Comparison of ENCODE assay signal across 8 cellular contexts in genomic region chr10:119301397-119301796, GRCh38.
DNase-seq lines count a peak whose midpoint lies in the region; FAIRE-seq and TF ChIP-seq lines count a peak whose summit lies in the region.

No MANE protein-coding gene starts in this region.

- DNase-seq in GM18507 (ENCODE audit: extremely low spot score, insufficient read length, low read depth) (no peak), NCI-H1694 (lab: John Stamatoyannopoulos, UW) (no peak), pons (ENCODE audit: low spot score) (no peak), GM19240 (ENCODE audit: insufficient read length, low spot score) (no peak), Caco-2 (no peak)
- DNase-seq in activated CD4-positive, alpha-beta memory T cell treated with anti-CD3 and anti-CD28 coated beads, Interleukin-2, amount 10 ng/mL, durations not matched to agents 7 days and 5 days: peak; percentile 84
- DNase-seq in stimulated activated CD8-positive, alpha-beta memory T cell treated with anti-CD3 and anti-CD28 coated beads, Interleukin-12 subunit alpha, Interleukin-12 subunit beta, amount 100 ng/mL, for 1 hour (ENCODE audit: low read depth): peak; percentile 35

- peaks cover 9% of the 10 kb centered on the region for H3K9me3 Mint-ChIP-seq in activated CD4-positive, alpha-beta memory T cell treated with anti-CD3 and anti-CD28 coated beads, Interleukin-2, amount 10 ng/mL, durations not matched to agents 7 days and 5 days
- H3K9me3 Mint-ChIP-seq in Caco-2 (ENCODE audit: unreplicated experiment): peaks cover 10% of the 10 kb centered on the region

- H3K36me3 ChIP-seq in esophagus (ENCODE audit: control insufficient read depth in 2 of 2, insufficient read depth in 2 of 2, low read length in 1 of 2) (no peaks in the 10 kb centered on the region), Caco-2 (ENCODE audit: control insufficient read depth, insufficient read depth, low read length) (no peaks in the 10 kb centered on the region)

- no peaks in the 10 kb centered on the region for H3K9me3 ChIP-seq in esophagus (ENCODE audit: control insufficient read depth in 2 of 2, insufficient read depth in 1 of 2, low read depth in 1 of 2, low read length in 1 of 2)
- no peaks in the 10 kb centered on the region for H3K9me3 ChIP-seq in Caco-2

- intact Hi-C loops in Caco-2 (cut with micrococcal nuclease; ENCODE audit: unreplicated experiment): no loop called here

- WGBS in esophagus, 2 donors: 51 to 60% methylated on average over 8 of the region's 8 CpGs

- H3K27ac ChIP-seq in esophagus (ENCODE audit: low read depth in 2 of 2, low read length in 1 of 2): peak overlapping the region; percentile 12 to 34

- no TSS peak for BruUV-seq in Caco-2 (replicated peaks; lab: Mats Ljungman, UMichigan)

- CTCF ChIA-PET in activated CD4-positive, alpha-beta memory T cell treated with anti-CD3 and anti-CD28 coated beads, Interleukin-2, amount 10 ng/mL, durations not matched to agents 7 days and 5 days (lab: Charles Lee): interaction anchor here (1.0 to 1.8 kb wide), 10 partner anchors 12 to 242 kb away, joined by 3 to 10 read pairs (median 5); partner anchors contain the start of genes GRK5 and RGS10
- CTCF ChIA-PET in Caco-2 (lab: Charles Lee): interaction anchor here (0.8 kb wide), 1 partner anchor 122 kb away, joined by 3 read pairs; no protein-coding TSS in a partner anchor

- H3K27ac Mint-ChIP-seq in activated CD4-positive, alpha-beta memory T cell treated with anti-CD3 and anti-CD28 coated beads, Interleukin-2, amount 10 ng/mL, durations not matched to agents 7 days and 5 days: peak overlapping the region; percentile 100
- H3K27ac Mint-ChIP-seq in Caco-2 (ENCODE audit: unreplicated experiment): no peak overlapping the region

- H3K27me3 ChIP-seq in esophagus (ENCODE audit: control insufficient read depth in 1 of 2, insufficient read depth in 2 of 2, low read length in 2 of 2): no peaks in the 10 kb centered on the region
- no peaks in the 10 kb centered on the region for H3K27me3 ChIP-seq in Caco-2 (replicated peaks; ENCODE audit: control insufficient read depth, insufficient read depth, low read length)

- peak; percentile 69 for FAIRE-seq in GM18507 (lab: Jason Lieb, UNC)

- H3K4me1 Mint-ChIP-seq in activated CD4-positive, alpha-beta memory T cell treated with anti-CD3 and anti-CD28 coated beads, Interleukin-2, amount 10 ng/mL, durations not matched to agents 7 days and 5 days: peaks cover 77% of the 10 kb centered on the region
- H3K4me1 Mint-ChIP-seq in Caco-2 (ENCODE audit: low read depth, unreplicated experiment): peaks cover 10% of the 10 kb centered on the region

- TF ChIP-seq CTCF in Caco-2 (IDR thresholded peaks at IDR 0.05; ENCODE audit: insufficient read depth in 1 of 2, low read depth in 1 of 2, low read length in 1 of 2, severe bottlenecking in 1 of 2, unreplicated experiment in 1 of 2): no peak

- H3K4me3 ChIP-seq in esophagus (ENCODE audit: low read depth in 1 of 2, low read length in 2 of 2) (no peak overlapping the region), Caco-2 (ENCODE audit: low read depth, low read length) (no peak overlapping the region)

- POLR2A ChIA-PET in activated CD4-positive, alpha-beta memory T cell treated with anti-CD3 and anti-CD28 coated beads, Interleukin-2, amount 10 ng/mL, durations not matched to agents 7 days and 5 days (lab: Charles Lee): interaction anchor here (0.6 to 6.9 kb wide), 17 partner anchors 8 to 351 kb away, joined by 3 to 100 read pairs (median 3); partner anchors contain the start of gene GRK5
- POLR2A ChIA-PET in Caco-2 (lab: Charles Lee): interaction anchor here (0.9 kb wide), 1 partner anchor 94 kb away, joined by 4 read pairs; the partner anchor contains the start of gene GRK5

- H3K4me3 Mint-ChIP-seq in activated CD4-positive, alpha-beta memory T cell treated with anti-CD3 and anti-CD28 coated beads, Interleukin-2, amount 10 ng/mL, durations not matched to agents 7 days and 5 days: peak overlapping the region; percentile 62
- H3K4me3 Mint-ChIP-seq in Caco-2 (ENCODE audit: unreplicated experiment): no peak overlapping the region

- H3K36me3 Mint-ChIP-seq in activated CD4-positive, alpha-beta memory T cell treated with anti-CD3 and anti-CD28 coated beads, Interleukin-2, amount 10 ng/mL, durations not matched to agents 7 days and 5 days (ENCODE audit: low read depth): peaks cover 17% of the 10 kb centered on the region
- no peaks in the 10 kb centered on the region for H3K36me3 Mint-ChIP-seq in Caco-2 (ENCODE audit: insufficient read depth, unreplicated experiment)

- H3K27me3 Mint-ChIP-seq in activated CD4-positive, alpha-beta memory T cell treated with anti-CD3 and anti-CD28 coated beads, Interleukin-2, amount 10 ng/mL, durations not matched to agents 7 days and 5 days: no peaks in the 10 kb centered on the region
- no peaks in the 10 kb centered on the region for H3K27me3 Mint-ChIP-seq in Caco-2 (ENCODE audit: insufficient read depth, unreplicated experiment)

- peaks cover 0 to 11% of the 10 kb centered on the region in 2 donors for H3K4me1 ChIP-seq in esophagus (ENCODE audit: control insufficient read depth in 2 of 2, insufficient read depth in 2 of 2, low read length in 1 of 2)
- H3K4me1 ChIP-seq in Caco-2: peaks cover 26% of the 10 kb centered on the region

Comparison
In these comparisons a context has a peak if more than half of its experiments do, and no peak if none do; other contexts are left out.
1. DNase-seq: peak in activated CD4-positive, alpha-beta memory T cell treated with anti-CD3 and anti-CD28 coated beads, Interleukin-2, amount 10 ng/mL, durations not matched to agents 7 days and 5 days (single experiment) and stimulated activated CD8-positive, alpha-beta memory T cell treated with anti-CD3 and anti-CD28 coated beads, Interleukin-12 subunit alpha, Interleukin-12 subunit beta, amount 100 ng/mL, for 1 hour (single experiment); none in GM18507 (single experiment), NCI-H1694 (single experiment), pons (single experiment), GM19240 (single experiment) and Caco-2 (0 of 2).